Comparison of ENCODE assay signal across 15 cellular contexts in genomic region chr2:128374001-128374710, GRCh38. TPM values are rescaled to one million over a fixed set of nuclear protein-coding genes. Genes with fewer than 3 reads are reported as not detected.
A peak's percentile ranks its signal among the peaks of the same experiment; 100 is the strongest.
DNase-seq lines count a peak whose midpoint lies in the region; FAIRE-seq and TF ChIP-seq lines count a peak whose summit lies in the region.
"Had no signal": no experiment of that assay in that cellular context is flagged by ENCODE, and none has a peak within 500 bp of the region (broad histone marks: within the 10 kb centered on the region; RNA-seq: fewer than 3 reads in every experiment).

No MANE protein-coding gene starts in this region.

- H3K9ac ChIP-seq in NT2/D1 (ENCODE audit: insufficient read length, low read depth) (peak overlapping the region; percentile 8), fibroblast of lung (ENCODE audit: insufficient read depth, low read length) (no peak overlapping the region)

- H2AFZ ChIP-seq in fibroblast of lung (ENCODE audit: low read length): peak overlapping the region; percentile 52

- no peaks in the 10 kb centered on the region for H4K20me1 ChIP-seq in fibroblast of lung (ENCODE audit: control insufficient read depth, extremely low read depth, insufficient read depth, low read length)

- H3K4me3 ChIP-seq in AG09309 (ENCODE audit: control insufficient read depth, low read depth, low read length) (no peak overlapping the region), NT2/D1 (ENCODE audit: insufficient read length, low read depth) (no peak overlapping the region), fibroblast of lung (replicated peaks in 1 of 4; ENCODE audit: control extremely low read depth in 1 of 4, insufficient read depth in 1 of 4, low read depth in 3 of 4, low read length in 4 of 4) (no peak overlapping the region)
- H3K4me3 ChIP-seq: SK-N-MC had no signal

- H3K4me1 ChIP-seq in NT2/D1 (ENCODE audit: insufficient read depth, insufficient read length): peaks cover 31% of the 10 kb centered on the region
- H3K4me1 ChIP-seq in fibroblast of lung (ENCODE audit: control insufficient read depth, extremely low read depth, insufficient read depth, low read length): peaks cover 21% of the 10 kb centered on the region

- H3K27ac ChIP-seq in fibroblast of lung (ENCODE audit: insufficient read depth, low read length): no peak overlapping the region
- H3K27ac ChIP-seq: SK-N-MC had no signal

- peak overlapping the region; percentile 54 for H3K4me2 ChIP-seq in fibroblast of lung (ENCODE audit: extremely low read depth, insufficient read depth, low read length)

- H3K4me1 Mint-ChIP-seq in progenitor cell of endocrine pancreas (ENCODE audit: low read depth): peaks cover 16% of the 10 kb centered on the region
- H3K4me1 Mint-ChIP-seq: memory B cell had no signal

- TF ChIP-seq CTCF in AG09309 (IDR thresholded peaks at IDR 0.05; ENCODE audit: control insufficient read depth, insufficient read depth, low read depth, low read length, missing control alignments): no peak
- no peak for TF ChIP-seq CTCF in fibroblast of lung (conservative IDR thresholded peaks at IDR 0.05 in 1 of 2, IDR thresholded peaks at IDR 0.05 in 1 of 2; ENCODE audit: low read depth in 1 of 2, low read length in 2 of 2)
- TF ChIP-seq CTCF in progenitor cell of endocrine pancreas (IDR thresholded peaks at IDR 0.05; ENCODE audit: unreplicated experiment): no peak

- FAIRE-seq in GM19239 (lab: Jason Lieb, UNC) (no peak), GM12891 (lab: Jason Lieb, UNC) (no peak)
- FAIRE-seq: GM18507 had no signal

- DNase-seq in AG09309 (ENCODE audit: low read depth) (peak; percentile 66), NT2/D1 (ENCODE audit: low read depth, low spot score) (no peak), fibroblast of lung (ENCODE audit: low read depth in 2 of 2) (peak; percentile 87 to 95), non-pigmented ciliary epithelial cell (ENCODE audit: low read depth) (peak; percentile 61), NCI-H510A (lab: John Stamatoyannopoulos, UW) (no peak), GM19239 (ENCODE audit: insufficient read length, low spot score) (no peak), GM12891 (ENCODE audit: insufficient read length, low spot score) (no peak), progenitor cell of endocrine pancreas (ENCODE audit: low spot score, unreplicated experiment) (no peak)
- DNase-seq: CD4-positive, CD25-positive, alpha-beta regulatory T cell; effector memory CD4-positive, alpha-beta T cell; NCI-H2081 treated with DMSO at 0.1 percent for 48 hours; stimulated activated CD4-positive, alpha-beta T cell treated with anti-CD3 and anti-CD28 coated beads, Interleukin-1b, Interleukin-23, amount 100 ng/mL, for 48 hours had no signal

- H3K9me3 ChIP-seq in NT2/D1 (ENCODE audit: insufficient read depth, low read length) (no peaks in the 10 kb centered on the region), fibroblast of lung (ENCODE audit: control insufficient read depth, insufficient read depth, low read depth, low read length) (no peaks in the 10 kb centered on the region)

- H3K9me3 Mint-ChIP-seq in progenitor cell of endocrine pancreas (ENCODE audit: low read depth): peaks cover 3% of the 10 kb centered on the region
- H3K9me3 Mint-ChIP-seq: memory B cell had no signal

- peaks cover 27% of the 10 kb centered on the region for H3K27me3 Mint-ChIP-seq in progenitor cell of endocrine pancreas
- H3K27me3 Mint-ChIP-seq: CD4-positive, CD25-positive, alpha-beta regulatory T cell; memory B cell had no signal

- no peaks in the 10 kb centered on the region for H3K36me3 Mint-ChIP-seq in progenitor cell of endocrine pancreas (ENCODE audit: insufficient read depth)
- H3K36me3 Mint-ChIP-seq: CD4-positive, CD25-positive, alpha-beta regulatory T cell; memory B cell had no signal

- H3K27me3 ChIP-seq in NT2/D1 (ENCODE audit: insufficient read depth, insufficient read length) (peaks cover 24% of the 10 kb centered on the region), fibroblast of lung (ENCODE audit: control insufficient read depth, insufficient read depth, low read length) (no peaks in the 10 kb centered on the region)

- H3K4me3 Mint-ChIP-seq in progenitor cell of endocrine pancreas (ENCODE audit: low read depth): no peak overlapping the region
- H3K4me3 Mint-ChIP-seq: CD4-positive, CD25-positive, alpha-beta regulatory T cell; memory B cell had no signal

- no peak for TF ChIP-seq POLR2A in GM12891 (IDR thresholded peaks at IDR 0.05; ENCODE audit: low read depth, low read length)

- no peaks in the 10 kb centered on the region for H3K79me2 ChIP-seq in fibroblast of lung (ENCODE audit: control insufficient read depth, insufficient read depth, low read length)

- H3K36me3 ChIP-seq in NT2/D1 (ENCODE audit: insufficient read depth, insufficient read length, low read length) (no peaks in the 10 kb centered on the region), fibroblast of lung (ENCODE audit: control insufficient read depth, insufficient read depth, low read length) (no peaks in the 10 kb centered on the region)

- no peak overlapping the region for H3K27ac Mint-ChIP-seq in progenitor cell of endocrine pancreas
- H3K27ac Mint-ChIP-seq: CD4-positive, CD25-positive, alpha-beta regulatory T cell; memory B cell had no signal

TF ChIP-seq in GM12891, 5 proteins besides CTCF, POLR2A, EP300 and RAD21:
- TF ChIP-seq PAX5 (IDR thresholded peaks at IDR 0.05; ENCODE audit: insufficient read depth, low read length, severe bottlenecking): no peak
- TF ChIP-seq POLR2AphosphoS5 (IDR thresholded peaks at IDR 0.05; ENCODE audit: low read depth, low read length): no peak
- TF ChIP-seq TAF1 (IDR thresholded peaks at IDR 0.05; ENCODE audit: low read depth, low read length): no peak
- no peak for TF ChIP-seq SPI1 (IDR thresholded peaks at IDR 0.05; ENCODE audit: low read depth, low read length)
- no peak for TF ChIP-seq POU2F2 (IDR thresholded peaks at IDR 0.05; ENCODE audit: low read depth, low read length)
TF ChIP-seq in GM12891: peak in this region for 0.

RNA-seq across cellular contexts. Expression of gene HS6ST1, which starts 55.5 kb away (rescaled TPM):
- total RNA-seq in fibroblast of lung (26.7 and 59.9 TPM in 2 replicates), progenitor cell of endocrine pancreas (74.5 and 81.2 TPM in 2 replicates)
- 16.1 and 16.6 TPM in 2 replicates for polyA plus RNA-seq in fibroblast of lung
- 37.2 and 37.3 TPM in 2 replicates for polyA plus RNA-seq in fibroblast of lung (2012)
- 31.5 and 35.7 TPM in 2 replicates for polyA minus RNA-seq in fibroblast of lung (ENCODE audit: low replicate concordance)
- polyA plus RNA-seq in GM12891 (2012; ENCODE audit: low read depth, missing spikeins): 2.6 TPM

Comparison
In these comparisons a context has a peak if more than half of its experiments do, and no peak if none do; other contexts are left out.
1. DNase-seq: peak in AG09309 (single experiment), fibroblast of lung (2 of 2) and non-pigmented ciliary epithelial cell (single experiment); none in NT2/D1 (single experiment), NCI-H510A (single experiment), GM19239 (single experiment), GM12891 (single experiment) and progenitor cell of endocrine pancreas (single experiment).